ENCODE assay signal across 16 cellular contexts in genomic region chr1:111489604-111490003, GRCh38. TPM values are rescaled to one million over a fixed set of nuclear protein-coding genes. Genes with fewer than 3 reads are reported as not detected.
DNase-seq lines count a peak whose midpoint lies in the region; ATAC-seq and TF ChIP-seq lines count a peak whose summit lies in the region.
"Had no signal": no experiment of that assay in that cellular context is flagged by ENCODE, and none has a peak within 500 bp of the region (broad histone marks: within the 10 kb centered on the region; RNA-seq: fewer than 3 reads in every experiment).

No MANE protein-coding gene starts in this region.

- H3K4me3 Mint-ChIP-seq in activated T-helper 1 cell treated with anti-CD3 and anti-CD28 coated beads, Interleukin-12 subunit alpha, Interleukin-12 subunit beta, Interleukin-2, Interleukin-4 antibody, amounts not matched to agents 30 ng/mL and 10 ng/mL and 1 ng/mL, durations not matched to agents 14 hours and 24 hours and 36 hours = no peak overlapping the region
- H3K4me3 Mint-ChIP-seq: activated CD4-positive, alpha-beta T cell treated with anti-CD3 and anti-CD28 coated beads, Interleukin-2, amount 10 ng/mL, durations not matched to agents 24 days and 14 days; stimulated activated effector memory CD8-positive, alpha-beta T cell treated with anti-CD3 and anti-CD28 coated beads, Interleukin-12 subunit alpha, Interleukin-12 subunit beta, amount 100 ng/mL, for 72 hours had no signal

- H3K9me3 Mint-ChIP-seq in activated T-helper 1 cell treated with anti-CD3 and anti-CD28 coated beads, Interleukin-12 subunit alpha, Interleukin-12 subunit beta, Interleukin-2, Interleukin-4 antibody, amounts not matched to agents 30 ng/mL and 10 ng/mL and 1 ng/mL, durations not matched to agents 14 hours and 24 hours and 36 hours = peaks cover 15% of the 10 kb centered on the region
- H3K9me3 Mint-ChIP-seq: stimulated activated effector memory CD8-positive, alpha-beta T cell treated with anti-CD3 and anti-CD28 coated beads, Interleukin-12 subunit alpha, Interleukin-12 subunit beta, amount 100 ng/mL, for 72 hours had no signal

- no peaks in the 10 kb centered on the region for H3K4me1 Mint-ChIP-seq in activated T-helper 1 cell treated with anti-CD3 and anti-CD28 coated beads, Interleukin-12 subunit alpha, Interleukin-12 subunit beta, Interleukin-2, Interleukin-4 antibody, amounts not matched to agents 30 ng/mL and 10 ng/mL and 1 ng/mL, durations not matched to agents 14 hours and 24 hours and 36 hours (ENCODE audit: low read depth)
- H3K4me1 Mint-ChIP-seq: activated CD4-positive, alpha-beta T cell treated with anti-CD3 and anti-CD28 coated beads, Interleukin-2, amount 10 ng/mL, durations not matched to agents 24 days and 14 days; stimulated activated effector memory CD8-positive, alpha-beta T cell treated with anti-CD3 and anti-CD28 coated beads, Interleukin-12 subunit alpha, Interleukin-12 subunit beta, amount 100 ng/mL, for 72 hours had no signal

- ATAC-seq in right lobe of liver (peak; percentile 76 to 86 (median 80)), GM18867 (IDR thresholded peaks at IDR 0.05; ENCODE audit: unreplicated experiment) (no peak)
- ATAC-seq: stimulated activated effector memory CD8-positive, alpha-beta T cell treated with anti-CD3 and anti-CD28 coated beads, Interleukin-12 subunit alpha, Interleukin-12 subunit beta, amount 100 ng/mL, for 72 hours had no signal

- 10% methylated on average over 2 of the region's 4 CpGs for WGBS in right lobe of liver (ENCODE audit: insufficient coverage, low coverage, low lambda C conversion rate, missing lambda C conversion rate)
- whole genome bisulfite sequencing in suprapubic skin = 80% methylated on average over 4 of the region's 4 CpGs

- peaks cover 0 to 6% (median 0%) of the 10 kb centered on the region in 45 donors for H3K27me3 ChIP-seq in dorsolateral prefrontal cortex
- H3K27me3 ChIP-seq in right lobe of liver = no peaks in the 10 kb centered on the region
- H3K27me3 ChIP-seq in suprapubic skin = no peaks in the 10 kb centered on the region
- H3K27me3 ChIP-seq: BLaER1, brain microvascular endothelial cell had no signal

- H3K36me3 Mint-ChIP-seq in activated T-helper 1 cell treated with anti-CD3 and anti-CD28 coated beads, Interleukin-12 subunit alpha, Interleukin-12 subunit beta, Interleukin-2, Interleukin-4 antibody, amounts not matched to agents 30 ng/mL and 10 ng/mL and 1 ng/mL, durations not matched to agents 14 hours and 24 hours and 36 hours (ENCODE audit: low read depth) = peaks cover 4% of the 10 kb centered on the region
- H3K36me3 Mint-ChIP-seq: stimulated activated effector memory CD8-positive, alpha-beta T cell treated with anti-CD3 and anti-CD28 coated beads, Interleukin-12 subunit alpha, Interleukin-12 subunit beta, amount 100 ng/mL, for 72 hours had no signal

- H3K4me1 ChIP-seq in right lobe of liver (no peaks in the 10 kb centered on the region), suprapubic skin (no peaks in the 10 kb centered on the region)
- H3K4me1 ChIP-seq: BLaER1 had no signal

- H3K27ac Mint-ChIP-seq in activated T-helper 1 cell treated with anti-CD3 and anti-CD28 coated beads, Interleukin-12 subunit alpha, Interleukin-12 subunit beta, Interleukin-2, Interleukin-4 antibody, amounts not matched to agents 30 ng/mL and 10 ng/mL and 1 ng/mL, durations not matched to agents 14 hours and 24 hours and 36 hours = no peak overlapping the region
- H3K27ac Mint-ChIP-seq: activated CD4-positive, alpha-beta T cell treated with anti-CD3 and anti-CD28 coated beads, Interleukin-2, amount 10 ng/mL, durations not matched to agents 24 days and 14 days; progenitor cell of endocrine pancreas; stimulated activated effector memory CD8-positive, alpha-beta T cell treated with anti-CD3 and anti-CD28 coated beads, Interleukin-12 subunit alpha, Interleukin-12 subunit beta, amount 100 ng/mL, for 72 hours had no signal

- intact Hi-C loops in dorsolateral prefrontal cortex (cut with DNase I) = no loop called here
- intact Hi-C loops in right lobe of liver (cut with DNase I) = no loop called here
- intact Hi-C loops in activated T-helper 1 cell treated with anti-CD3 and anti-CD28 coated beads, Interleukin-12 subunit alpha, Interleukin-12 subunit beta, Interleukin-2, Interleukin-4 antibody, amounts not matched to agents 30 ng/mL and 10 ng/mL and 1 ng/mL, durations not matched to agents 14 hours and 24 hours and 36 hours (cut with micrococcal nuclease) = no loop called here

- peak overlapping the region in 55 of 59 donors; percentile 37 to 95 (median 86) for H3K27ac ChIP-seq in dorsolateral prefrontal cortex
- peak overlapping the region; percentile 43 to 65 (median 48) for H3K27ac ChIP-seq in right lobe of liver
- H3K27ac ChIP-seq in suprapubic skin = peak overlapping the region; percentile 47
- H3K27ac ChIP-seq: BLaER1, brain microvascular endothelial cell had no signal

- DNase-seq in NB4 (ENCODE audit: low read depth) (peak; percentile 90), dorsolateral prefrontal cortex (peak in 1 of 10 donors; percentile 37), right lobe of liver (no peak), suprapubic skin (ENCODE audit: low spot score in 2 of 2) (no peak)
- DNase-seq in activated T-helper 1 cell treated with anti-CD3 and anti-CD28 coated beads, Interleukin-12 subunit alpha, Interleukin-12 subunit beta, Interleukin-2, Interleukin-4 antibody, amounts not matched to agents 30 ng/mL and 10 ng/mL and 1 ng/mL, durations not matched to agents 14 hours and 24 hours and 36 hours (ENCODE audit: low spot score) = no peak
- DNase-seq in activated CD4-positive, alpha-beta T cell treated with anti-CD3 and anti-CD28 coated beads for 48 hours = no peak
- no peak for DNase-seq in effector CD8-positive, alpha-beta T cell (lab: John Stamatoyannopoulos, UW)
- DNase-seq: activated CD4-positive, alpha-beta T cell treated with anti-CD3 and anti-CD28 coated beads, Interleukin-2, amount 10 ng/mL, durations not matched to agents 24 days and 14 days; brain microvascular endothelial cell; stimulated activated CD4-positive, alpha-beta T cell treated with anti-CD3 and anti-CD28 coated beads, Interleukin-4, amount 100 ng/mL, for 1 hour had no signal

- no peak for TF ChIP-seq POLR2A in NB4 (IDR thresholded peaks at IDR 0.05; ENCODE audit: extremely low read depth, insufficient read length)
- TF ChIP-seq POLR2A in right lobe of liver (IDR thresholded peaks at IDR 0.05) = peak; percentile 59
- TF ChIP-seq POLR2A in suprapubic skin (IDR thresholded peaks at IDR 0.05) = peak in 1 of 2 donors; percentile 14

- H3K36me3 ChIP-seq in right lobe of liver = no peaks in the 10 kb centered on the region
- H3K36me3 ChIP-seq in suprapubic skin = no peaks in the 10 kb centered on the region
- H3K36me3 ChIP-seq: BLaER1, brain microvascular endothelial cell had no signal

- peak; percentile 6 for TF ChIP-seq CTCF in NB4 (IDR thresholded peaks at IDR 0.05; ENCODE audit: low read depth, low read length)
- TF ChIP-seq CTCF in dorsolateral prefrontal cortex (IDR thresholded peaks at IDR 0.05 in 54 of 56, conservative IDR thresholded peaks at IDR 0.05 in 2 of 56; ENCODE audit: low read depth in 1 of 56, partially characterized antibody in 56 of 56) = no peak
- no peak for TF ChIP-seq CTCF in right lobe of liver (IDR thresholded peaks at IDR 0.05)
- TF ChIP-seq CTCF in suprapubic skin (IDR thresholded peaks at IDR 0.05) = no peak

- peaks cover 25% of the 10 kb centered on the region for H3K27me3 Mint-ChIP-seq in activated T-helper 1 cell treated with anti-CD3 and anti-CD28 coated beads, Interleukin-12 subunit alpha, Interleukin-12 subunit beta, Interleukin-2, Interleukin-4 antibody, amounts not matched to agents 30 ng/mL and 10 ng/mL and 1 ng/mL, durations not matched to agents 14 hours and 24 hours and 36 hours (ENCODE audit: insufficient read depth)

- H3K9me3 ChIP-seq in right lobe of liver (no peaks in the 10 kb centered on the region), suprapubic skin (no peaks in the 10 kb centered on the region)
- H3K9me3 ChIP-seq: BLaER1 had no signal

- no peak for TF ChIP-seq EP300 in suprapubic skin (IDR thresholded peaks at IDR 0.05)

- H3K4me3 ChIP-seq in NB4 (ENCODE audit: low read depth, low read length) (peak overlapping the region; percentile 40), dorsolateral prefrontal cortex (peak overlapping the region in 15 of 59 donors; percentile 5 to 65 (median 48)), right lobe of liver (no peak overlapping the region), suprapubic skin (no peak overlapping the region)
- H3K4me3 ChIP-seq: BLaER1 had no signal

RNA-seq across cellular contexts. Expression of gene ADORA3, which starts 13.8 kb away (rescaled TPM):
- total RNA-seq in dorsolateral prefrontal cortex (10 to 100 TPM in 39 of 120 experiments, 1 to 10 TPM in 80, under 1 TPM in 1; 0.57 to 20.1 (median 8.2) TPM), right lobe of liver (1 to 10 TPM; 2.7 to 6.3 (median 3.9) TPM), suprapubic skin (1 to 10 TPM in 1 of 4 donors, under 1 TPM in 2, not detected in 1; 0.64 to 2.0 (median 0.85) TPM)
- total RNA-seq in activated T-helper 1 cell treated with anti-CD3 and anti-CD28 coated beads, Interleukin-12 subunit alpha, Interleukin-12 subunit beta, Interleukin-2, Interleukin-4 antibody, amounts not matched to agents 30 ng/mL and 10 ng/mL and 1 ng/mL, durations not matched to agents 14 hours and 24 hours and 36 hours = 0.10 and 0.20 TPM in 2 replicates
- total RNA-seq: activated CD4-positive, alpha-beta T cell treated with anti-CD3 and anti-CD28 coated beads, Interleukin-2, amount 10 ng/mL, durations not matched to agents 24 days and 14 days; G401; H1; progenitor cell of endocrine pancreas had no signal

RNA-seq across cellular contexts. Expression of gene TMIGD3, which starts 13.8 kb away (rescaled TPM):
- total RNA-seq in dorsolateral prefrontal cortex (10 to 100 TPM in 97 of 120 experiments, 1 to 10 TPM in 23; 4.3 to 47.2 (median 14.8) TPM), right lobe of liver (1 to 10 TPM; 2.4 to 9.7 (median 5.8) TPM), suprapubic skin (1 to 10 TPM in 1 of 4 donors, not detected in 3; 1.1 TPM)
- not detected in 2 replicates for total RNA-seq in activated T-helper 1 cell treated with anti-CD3 and anti-CD28 coated beads, Interleukin-12 subunit alpha, Interleukin-12 subunit beta, Interleukin-2, Interleukin-4 antibody, amounts not matched to agents 30 ng/mL and 10 ng/mL and 1 ng/mL, durations not matched to agents 14 hours and 24 hours and 36 hours
- total RNA-seq: activated CD4-positive, alpha-beta T cell treated with anti-CD3 and anti-CD28 coated beads, Interleukin-2, amount 10 ng/mL, durations not matched to agents 24 days and 14 days; G401; H1; progenitor cell of endocrine pancreas had no signal

RNA-seq across cellular contexts. Expression of gene C1orf162, which starts 15.8 kb away (rescaled TPM):
- total RNA-seq in dorsolateral prefrontal cortex (10 to 100 TPM in 62 of 120 experiments, 1 to 10 TPM in 58; 3.8 to 34.3 (median 10.2) TPM), right lobe of liver (10 to 100 TPM in 2 of 6 experiments, 1 to 10 TPM in 4; 6.1 to 16.9 (median 9.3) TPM), suprapubic skin (10 to 100 TPM in 1 of 4 donors, 1 to 10 TPM in 3; 3.4 to 12.2 (median 5.9) TPM)
- total RNA-seq in activated T-helper 1 cell treated with anti-CD3 and anti-CD28 coated beads, Interleukin-12 subunit alpha, Interleukin-12 subunit beta, Interleukin-2, Interleukin-4 antibody, amounts not matched to agents 30 ng/mL and 10 ng/mL and 1 ng/mL, durations not matched to agents 14 hours and 24 hours and 36 hours = 0.70 and 1.3 TPM in 2 replicates

RNA-seq across cellular contexts. Expression of gene ATP5PB, which starts 40.3 kb away (rescaled TPM):
- total RNA-seq in dorsolateral prefrontal cortex (100 to 1,000 TPM; 111 to 247 (median 179) TPM), right lobe of liver (100 to 1,000 TPM; 128 to 152 (median 148) TPM), suprapubic skin (100 to 1,000 TPM in 3 of 4 donors, 10 to 100 TPM in 1; 79.6 to 154 (median 140) TPM)
- 280 and 282 TPM in 2 replicates for total RNA-seq in activated T-helper 1 cell treated with anti-CD3 and anti-CD28 coated beads, Interleukin-12 subunit alpha, Interleukin-12 subunit beta, Interleukin-2, Interleukin-4 antibody, amounts not matched to agents 30 ng/mL and 10 ng/mL and 1 ng/mL, durations not matched to agents 14 hours and 24 hours and 36 hours

RNA-seq across cellular contexts. Expression of gene WDR77, which starts 40.5 kb away (rescaled TPM):
- total RNA-seq in dorsolateral prefrontal cortex (10 to 100 TPM; 13.6 to 29.7 (median 21.9) TPM), right lobe of liver (10 to 100 TPM; 11.4 to 27.3 (median 14.0) TPM), suprapubic skin (10 to 100 TPM; 22.8 to 34.7 (median 33.4) TPM)
- total RNA-seq in activated T-helper 1 cell treated with anti-CD3 and anti-CD28 coated beads, Interleukin-12 subunit alpha, Interleukin-12 subunit beta, Interleukin-2, Interleukin-4 antibody, amounts not matched to agents 30 ng/mL and 10 ng/mL and 1 ng/mL, durations not matched to agents 14 hours and 24 hours and 36 hours = 61.3 and 62.5 TPM in 2 replicates
